26 cellular contexts compared by ENCODE assay signal in the genomic region with DNA sequence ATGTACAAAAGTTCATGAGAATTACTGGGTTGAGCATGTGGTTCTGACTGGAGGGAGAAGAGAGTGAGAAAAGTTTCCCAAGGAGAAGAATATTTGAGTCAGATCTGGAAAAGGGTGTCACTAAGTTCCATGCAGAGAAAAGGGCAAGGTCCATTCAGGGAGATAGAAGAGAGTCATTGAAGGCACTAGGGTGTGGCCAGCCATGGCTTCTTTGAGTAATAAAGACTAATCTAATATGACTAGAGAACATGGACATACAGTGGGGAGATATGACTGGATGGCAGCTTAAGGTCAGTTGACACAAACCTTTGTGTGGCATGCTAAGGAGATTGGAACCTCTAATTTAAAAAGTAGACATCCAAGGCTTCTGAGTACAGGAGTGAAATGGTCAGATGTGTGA. TPM values are rescaled to one million over a fixed set of nuclear protein-coding genes. Genes with fewer than 3 reads are reported as not detected.
"Had no signal": no experiment of that assay in that cellular context is flagged by ENCODE, and none has a peak within 500 bp of the region (broad histone marks: within the 10 kb centered on the region; RNA-seq: fewer than 3 reads in every experiment).

No MANE protein-coding gene starts in this region.

- DNase-seq: activated CD4-positive, alpha-beta T cell treated with anti-CD3 and anti-CD28 coated beads, Interleukin-2, amount 10 ng/mL, durations not matched to agents 24 days and 14 days; activated CD8-positive, alpha-beta memory T cell treated with anti-CD3 and anti-CD28 coated beads, Interleukin-2, amount 10 ng/mL, durations not matched to agents 7 days and 5 days; activated CD8-positive, alpha-beta T cell treated with anti-CD3 and anti-CD28 coated beads for 36 hours; activated effector memory CD4-positive, alpha-beta T cell treated with anti-CD3 and anti-CD28 coated beads, Interleukin-2, amount 50 U/mL, for 16 hours; activated naive CD4-positive, alpha-beta T cell treated with anti-CD3 and anti-CD28 coated beads, Interleukin-2, amount 50 U/mL, for 16 hours; activated T-cell treated with anti-CD3 and anti-CD28 coated beads for 4 hours; aorta; caudate nucleus; dermis blood vessel endothelial cell; effector CD8-positive, alpha-beta T cell; foreskin keratinocyte; immature natural killer cell; left ventricle myocardium superior; mammary epithelial cell; naive B cell; nucleus accumbens; right lobe of liver; stimulated activated CD4-positive, alpha-beta T cell treated with anti-CD3 and anti-CD28 coated beads, Interleukin-15, amount 100 ng/mL, for 24 hours; stimulated activated naive CD4-positive, alpha-beta T cell; thyroid gland had no signal

- H3K9me3 Mint-ChIP-seq: immature natural killer cell had no signal

- H3K27ac Mint-ChIP-seq: activated CD4-positive, alpha-beta T cell treated with anti-CD3 and anti-CD28 coated beads, Interleukin-2, amount 10 ng/mL, durations not matched to agents 24 days and 14 days; activated CD8-positive, alpha-beta memory T cell treated with anti-CD3 and anti-CD28 coated beads, Interleukin-2, amount 10 ng/mL, durations not matched to agents 7 days and 5 days; activated CD8-positive, alpha-beta T cell treated with anti-CD3 and anti-CD28 coated beads for 36 hours; immature natural killer cell; naive B cell had no signal

- H3K4me3 ChIP-seq: right lobe of liver, skin epidermis, thyroid gland had no signal

- H3K4me1 ChIP-seq: foreskin keratinocyte, thyroid gland had no signal

- H3K27me3 ChIP-seq: right lobe of liver, thyroid gland had no signal

- H3K36me3 Mint-ChIP-seq: activated CD8-positive, alpha-beta memory T cell treated with anti-CD3 and anti-CD28 coated beads, Interleukin-2, amount 10 ng/mL, durations not matched to agents 7 days and 5 days; brain had no signal

- H3K27ac ChIP-seq: foreskin keratinocyte, right lobe of liver, skin epidermis, thyroid gland had no signal

- H3K27me3 Mint-ChIP-seq: activated CD8-positive, alpha-beta T cell treated with anti-CD3 and anti-CD28 coated beads for 36 hours; brain had no signal

- H3K4me3 Mint-ChIP-seq: activated CD4-positive, alpha-beta T cell treated with anti-CD3 and anti-CD28 coated beads, Interleukin-2, amount 10 ng/mL, durations not matched to agents 24 days and 14 days; activated CD8-positive, alpha-beta memory T cell treated with anti-CD3 and anti-CD28 coated beads, Interleukin-2, amount 10 ng/mL, durations not matched to agents 7 days and 5 days; activated CD8-positive, alpha-beta T cell treated with anti-CD3 and anti-CD28 coated beads for 36 hours; brain; immature natural killer cell; naive B cell had no signal

- H3K36me3 ChIP-seq: right lobe of liver, thyroid gland had no signal

- ATAC-seq: activated CD8-positive, alpha-beta memory T cell treated with anti-CD3 and anti-CD28 coated beads, Interleukin-2, amount 10 ng/mL, durations not matched to agents 7 days and 5 days; activated CD8-positive, alpha-beta T cell treated with anti-CD3 and anti-CD28 coated beads for 36 hours; foreskin keratinocyte; left ventricle myocardium superior; right lobe of liver had no signal

- H3K9me3 ChIP-seq: right lobe of liver, thyroid gland had no signal

- H3K4me1 Mint-ChIP-seq: activated CD4-positive, alpha-beta T cell treated with anti-CD3 and anti-CD28 coated beads, Interleukin-2, amount 10 ng/mL, durations not matched to agents 24 days and 14 days; activated CD8-positive, alpha-beta memory T cell treated with anti-CD3 and anti-CD28 coated beads, Interleukin-2, amount 10 ng/mL, durations not matched to agents 7 days and 5 days; brain; immature natural killer cell had no signal

RNA-seq across cellular contexts. Expression of a gene that starts 10.7 kb away (rescaled TPM):
- total RNA-seq: activated CD4-positive, alpha-beta T cell treated with anti-CD3 and anti-CD28 coated beads, Interleukin-2, amount 10 ng/mL, durations not matched to agents 24 days and 14 days; activated CD8-positive, alpha-beta memory T cell treated with anti-CD3 and anti-CD28 coated beads, Interleukin-2, amount 10 ng/mL, durations not matched to agents 7 days and 5 days; activated CD8-positive, alpha-beta T cell treated with anti-CD3 and anti-CD28 coated beads for 36 hours; aorta; dermis blood vessel endothelial cell; foreskin keratinocyte; kidney epithelial cell; left ventricle myocardium superior; mammary epithelial cell; subcutaneous adipose tissue; T-helper 2 cell treated with Interferon-gamma antibody and Interleukin-4, amounts not matched to agents 100 ng/mL and 5 ng/mL, for 36 hours; thyroid gland; urinary bladder had no signal
